1 cellular context compared by ENCODE assay signal in the genomic region with DNA sequence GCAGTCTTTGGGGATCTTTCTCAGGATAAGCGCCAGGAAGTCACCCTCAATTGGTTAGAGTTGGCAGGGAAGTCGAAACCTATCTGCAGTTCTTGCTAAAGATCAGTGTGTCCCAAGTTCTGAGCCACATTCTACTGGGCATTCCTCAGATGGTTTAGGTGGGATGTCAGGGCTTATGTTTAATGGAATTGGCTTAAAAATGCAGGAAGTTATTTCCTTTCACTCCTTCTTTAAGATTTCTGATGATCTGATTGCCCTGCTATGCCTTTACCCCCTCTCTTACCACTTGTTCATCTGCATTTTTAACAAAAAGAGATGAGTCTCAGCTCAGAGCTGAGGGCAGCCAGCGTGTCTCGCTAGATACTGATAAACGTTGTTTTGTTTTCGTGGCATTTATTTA.
TF ChIP-seq lines count a peak whose summit lies in the region.

No MANE protein-coding gene starts in this region.

TF ChIP-seq in IMR-90, 13 proteins besides CTCF, POLR2A, EP300 and RAD21 (continued from another document):
- TF ChIP-seq MAZ (IDR thresholded peaks at IDR 0.05; ENCODE audit: borderline replicate concordance, low read depth, low read length) (0 out of 2 replicates have a peak, but pooled peaks have one; percentile 51), SMC3 (IDR thresholded peaks at IDR 0.05; ENCODE audit: low read depth, low read length) (no peak), CHD1 (IDR thresholded peaks at IDR 0.05; ENCODE audit: low read depth, low read length) (no peak), MAFK (IDR thresholded peaks at IDR 0.05; ENCODE audit: low read depth, low read length) (0 out of 2 replicates have a peak, but pooled peaks have one; percentile 7), RCOR1 (IDR thresholded peaks at IDR 0.05; ENCODE audit: insufficient replicate concordance, low read length) (peak; percentile 11)
- TF ChIP-seq, protein P1, sequence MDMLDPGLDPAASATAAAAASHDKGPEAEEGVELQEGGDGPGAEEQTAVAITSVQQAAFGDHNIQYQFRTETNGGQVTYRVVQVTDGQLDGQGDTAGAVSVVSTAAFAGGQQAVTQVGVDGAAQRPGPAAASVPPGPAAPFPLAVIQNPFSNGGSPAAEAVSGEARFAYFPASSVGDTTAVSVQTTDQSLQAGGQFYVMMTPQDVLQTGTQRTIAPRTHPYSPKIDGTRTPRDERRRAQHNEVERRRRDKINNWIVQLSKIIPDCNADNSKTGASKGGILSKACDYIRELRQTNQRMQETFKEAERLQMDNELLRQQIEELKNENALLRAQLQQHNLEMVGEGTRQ (IDR thresholded peaks at IDR 0.05; ENCODE audit: low read depth, low read length), result no peak
